ENCODE assay signal across 1 cellular context in the genomic region with DNA sequence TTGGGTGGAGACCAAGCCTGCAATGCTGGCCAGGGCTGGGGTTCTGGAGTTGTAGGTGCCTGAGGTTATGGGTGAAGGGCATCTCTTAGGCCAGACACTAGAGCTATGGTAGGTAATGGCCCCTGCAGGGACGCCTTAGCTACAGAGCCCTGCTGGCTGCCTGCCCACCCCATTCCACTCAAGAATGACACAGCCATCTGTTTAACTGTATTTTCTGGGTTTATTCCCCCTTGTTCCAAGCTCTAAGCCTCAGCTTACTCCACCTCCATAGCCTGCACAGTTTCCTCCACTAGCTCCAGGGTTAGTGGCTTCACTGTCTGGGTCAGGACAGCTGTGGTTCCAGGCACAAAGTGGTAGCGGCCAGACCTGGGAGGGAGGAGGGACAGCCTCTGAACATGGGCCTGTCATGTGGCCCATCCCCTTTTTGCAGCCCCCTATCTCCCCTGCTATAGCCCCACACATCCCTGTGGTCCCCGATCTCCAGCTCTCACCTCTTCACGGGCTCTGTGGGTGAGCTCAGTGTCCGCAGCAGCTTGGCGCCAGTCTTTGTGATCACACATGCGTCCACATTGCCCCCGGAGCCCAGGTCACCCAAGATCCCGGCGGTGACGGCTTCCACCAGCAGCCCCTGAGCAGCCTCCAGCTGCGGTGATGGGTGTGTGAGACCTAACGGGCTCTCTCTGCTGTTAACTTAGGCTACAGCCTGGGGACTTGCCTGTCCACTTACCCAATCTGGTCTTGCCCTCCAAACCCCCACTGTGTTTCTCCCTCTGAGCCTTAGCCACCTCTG.
TF ChIP-seq lines count a peak whose summit lies in the region.

No MANE protein-coding gene starts in this region.

TF ChIP-seq in K562, 482 proteins besides CTCF, POLR2A, EP300 and RAD21:
- TF ChIP-seq MED1 (CRISPR knock-in tag; IDR thresholded peaks at IDR 0.05; ENCODE audit: borderline replicate concordance) = 0 out of 2 replicates have a peak, but pooled peaks have one; percentile 37
- no peak for TF ChIP-seq RBM34 (IDR thresholded peaks at IDR 0.05; ENCODE audit: borderline replicate concordance, insufficient read depth, low read length)
- TF ChIP-seq, protein P1, sequence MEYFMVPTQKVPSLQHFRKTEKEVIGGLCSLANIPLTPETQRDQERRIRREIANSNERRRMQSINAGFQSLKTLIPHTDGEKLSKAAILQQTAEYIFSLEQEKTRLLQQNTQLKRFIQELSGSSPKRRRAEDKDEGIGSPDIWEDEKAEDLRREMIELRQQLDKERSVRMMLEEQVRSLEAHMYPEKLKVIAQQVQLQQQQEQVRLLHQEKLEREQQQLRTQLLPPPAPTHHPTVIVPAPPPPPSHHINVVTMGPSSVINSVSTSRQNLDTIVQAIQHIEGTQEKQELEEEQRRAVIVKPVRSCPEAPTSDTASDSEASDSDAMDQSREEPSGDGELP (CRISPR knock-in tag; IDR thresholded peaks at IDR 0.05; ENCODE audit: borderline replicate concordance) = 0 out of 2 replicates have a peak, but pooled peaks have one; percentile 10
- TF ChIP-seq GABPB1 (CRISPR knock-in tag; IDR thresholded peaks at IDR 0.05) = no peak
- peak in 1 of 2 experiments; percentile 47; a peak in 1 of 4 replicates for TF ChIP-seq SIN3A (IDR thresholded peaks at IDR 0.05; ENCODE audit: borderline replicate concordance in 2 of 2, control insufficient read depth in 1 of 2, low read depth in 2 of 2, low read length in 2 of 2)
TF ChIP-seq in K562: peak in this region for 3.
